Comparison of ENCODE assay signal across 27 cellular contexts in genomic region chr2:212381428-212382102, GRCh38.
"Had no signal": no experiment of that assay in that cellular context is flagged by ENCODE, and none has a peak within 500 bp of the region (broad histone marks: within the 10 kb centered on the region; RNA-seq: fewer than 3 reads in every experiment).

No MANE protein-coding gene starts in this region.

- H3K27ac ChIP-seq: gastrocnemius medialis, lower lobe of right lung, transverse colon, VCaP had no signal

- DNase-seq: activated CD4-positive, alpha-beta T cell treated with anti-CD3 and anti-CD28 coated beads, Interleukin-2, amount 10 ng/mL, durations not matched to agents 7 days and 5 days; activated CD4-positive, CD25-positive, alpha-beta regulatory T cell treated with anti-CD3 and anti-CD28 coated beads, Interleukin-2, amount 50 U/mL, for 72 hours; activated CD8-positive, alpha-beta T cell treated with anti-CD3 and anti-CD28 coated beads, Interleukin-2, amount 10 ng/mL, durations not matched to agents 7 days and 5 days; activated gamma-delta T cell; activated naive CD4-positive, alpha-beta T cell treated with anti-CD3 and anti-CD28 coated beads, Interleukin-2, amount 50 U/mL, for 16 hours; activated naive CD8-positive, alpha-beta T cell treated with anti-CD3 and anti-CD28 coated beads, Interleukin-2, amount 50 U/mL, for 24 hours; anterior cingulate cortex; caudate nucleus; effector CD4-positive, alpha-beta T cell; gastrocnemius medialis; head of caudate nucleus; hypothalamus; islet precursor cell; left colon; lower lobe of right lung; mesendoderm; mucosa of descending colon; naive B cell; nucleus accumbens; stimulated activated CD4-positive, alpha-beta T cell treated with anti-CD3 and anti-CD28 coated beads, Interleukin-2, amount 100 ng/mL, for 48 hours; stimulated activated CD8-positive, alpha-beta memory T cell treated with anti-CD3 and anti-CD28 coated beads, Interleukin-4, amount 100 ng/mL, for 48 hours; stimulated activated naive B cell treated with anti-CD40 and anti-IgM and Interleukin-4, amounts not matched to agents 10 μg/mL and 1 μg/mL and 100 μg/mL, for 72 hours; transverse colon had no signal

- H3K9me3 ChIP-seq: gastrocnemius medialis, lower lobe of right lung, mucosa of descending colon, transverse colon had no signal

- H3K4me3 ChIP-seq: gastrocnemius medialis, lower lobe of right lung, mucosa of descending colon, smooth muscle cell, transverse colon had no signal

- ATAC-seq: activated CD8-positive, alpha-beta T cell treated with anti-CD3 and anti-CD28 coated beads, Interleukin-2, amount 10 ng/mL, durations not matched to agents 7 days and 5 days; activated naive CD8-positive, alpha-beta T cell treated with anti-CD3 and anti-CD28 coated beads, Interleukin-2, amount 50 U/mL, for 24 hours; esophagus mucosa; gastrocnemius medialis; left colon; lower lobe of right lung; mucosa of descending colon; sciatic nerve; stimulated activated naive B cell treated with anti-CD40 and anti-IgM and Interleukin-4, amounts not matched to agents 10 μg/mL and 1 μg/mL and 100 μg/mL, for 72 hours had no signal

- H3K36me3 ChIP-seq: gastrocnemius medialis, lower lobe of right lung, transverse colon had no signal

- H3K4me1 ChIP-seq: gastrocnemius medialis, lower lobe of right lung, transverse colon had no signal
